2 cellular contexts compared by ENCODE assay signal in genomic region chr19:35760711-35761349, GRCh38.
A peak's percentile ranks its signal among the peaks of the same experiment; 100 is the strongest.
TF ChIP-seq lines count a peak whose summit lies in the region.

No MANE protein-coding gene starts in this region.

TF ChIP-seq in A549, 52 proteins besides CTCF, POLR2A, EP300 and RAD21 (continued from another document):
- TF ChIP-seq, protein P1, sequence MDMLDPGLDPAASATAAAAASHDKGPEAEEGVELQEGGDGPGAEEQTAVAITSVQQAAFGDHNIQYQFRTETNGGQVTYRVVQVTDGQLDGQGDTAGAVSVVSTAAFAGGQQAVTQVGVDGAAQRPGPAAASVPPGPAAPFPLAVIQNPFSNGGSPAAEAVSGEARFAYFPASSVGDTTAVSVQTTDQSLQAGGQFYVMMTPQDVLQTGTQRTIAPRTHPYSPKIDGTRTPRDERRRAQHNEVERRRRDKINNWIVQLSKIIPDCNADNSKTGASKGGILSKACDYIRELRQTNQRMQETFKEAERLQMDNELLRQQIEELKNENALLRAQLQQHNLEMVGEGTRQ (IDR thresholded peaks at IDR 0.05): peak; percentile 66

TF ChIP-seq in liver, 16 proteins besides CTCF, POLR2A, EP300 and RAD21 (continued from another document):
- TF ChIP-seq REST (IDR thresholded peaks at IDR 0.05): no peak
- TF ChIP-seq, protein P2, sequence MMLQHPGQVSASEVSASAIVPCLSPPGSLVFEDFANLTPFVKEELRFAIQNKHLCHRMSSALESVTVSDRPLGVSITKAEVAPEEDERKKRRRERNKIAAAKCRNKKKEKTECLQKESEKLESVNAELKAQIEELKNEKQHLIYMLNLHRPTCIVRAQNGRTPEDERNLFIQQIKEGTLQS (IDR thresholded peaks at IDR 0.05): no peak
- TF ChIP-seq JUND (IDR thresholded peaks at IDR 0.05): peak in 1 of 2 donors; percentile 57
- TF ChIP-seq EGR1 (IDR thresholded peaks at IDR 0.05; ENCODE audit: low read depth in 2 of 2): no peak
- peak; percentile 55 for TF ChIP-seq ZBTB33 (IDR thresholded peaks at IDR 0.05)
- TF ChIP-seq GABPA (IDR thresholded peaks at IDR 0.05 in 1 of 2, conservative IDR thresholded peaks at IDR 0.05 in 1 of 2): peak in 1 of 2 donors; percentile 9
- TF ChIP-seq YY1 (IDR thresholded peaks at IDR 0.05): peak; percentile 76
- no peak for TF ChIP-seq NR2F2 (IDR thresholded peaks at IDR 0.05)
- TF ChIP-seq, protein P3, sequence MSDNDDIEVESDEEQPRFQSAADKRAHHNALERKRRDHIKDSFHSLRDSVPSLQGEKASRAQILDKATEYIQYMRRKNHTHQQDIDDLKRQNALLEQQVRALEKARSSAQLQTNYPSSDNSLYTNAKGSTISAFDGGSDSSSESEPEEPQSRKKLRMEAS (IDR thresholded peaks at IDR 0.05): no peak
- TF ChIP-seq FOXA2 (IDR thresholded peaks at IDR 0.05): peak; percentile 17
- TF ChIP-seq FOXA1 (IDR thresholded peaks at IDR 0.05): no peak
- no peak for TF ChIP-seq HNF4G (IDR thresholded peaks at IDR 0.05)
TF ChIP-seq in liver: peak in this region for 8.
